19 cellular contexts compared by ENCODE assay signal in genomic region chr5:57190593-57190992, GRCh38.
"Had no signal": no experiment of that assay in that cellular context is flagged by ENCODE, and none has a peak within 500 bp of the region (broad histone marks: within the 10 kb centered on the region; RNA-seq: fewer than 3 reads in every experiment).

No MANE protein-coding gene starts in this region.

- H3K27ac ChIP-seq: SJSA1, SK-N-MC had no signal

- H3K9me3 ChIP-seq: MG63, SJSA1 had no signal

- H3K4me3 ChIP-seq: MG63, SJSA1, SK-N-MC had no signal

- FAIRE-seq: RCC 7860 had no signal

- DNase-seq: IMR-90, Karpas-422, KG1, MG63, NCI-H1092, NCI-H1105 treated with DMSO at 0.1 percent for 48 hours, NCI-H1417 treated with DMSO at 0.1 percent for 48 hours, NCI-H1694 treated with DMSO at 0.1 percent for 48 hours, NCI-H1930, NCI-H2107, NCI-H2227 treated with DMSO at 0.1 percent for 48 hours, NCI-H524, NCI-H526 treated with DMSO at 0.1 percent for 48 hours, Right ventricle myocardium superior, RPMI8226, SIG-M5 had no signal
